ENCODE assay signal across 18 cellular contexts in genomic region chr7:42964849-42965805, GRCh38. TPM values are rescaled to one million over a fixed set of nuclear protein-coding genes. Genes with fewer than 3 reads are reported as not detected.
DNase-seq lines count a peak whose midpoint lies in the region; ATAC-seq and TF ChIP-seq lines count a peak whose summit lies in the region.
"Had no signal": no experiment of that assay in that cellular context is flagged by ENCODE, and none has a peak within 500 bp of the region (broad histone marks: within the 10 kb centered on the region; RNA-seq: fewer than 3 reads in every experiment).

No MANE protein-coding gene starts in this region.

- TF ChIP-seq POLR2A in sigmoid colon (IDR thresholded peaks at IDR 0.05) = no peak

- H3K9me3 ChIP-seq in SK-N-SH (no peaks in the 10 kb centered on the region), sigmoid colon (no peaks in the 10 kb centered on the region)
- H3K9me3 ChIP-seq: colonic mucosa, esophagus muscularis mucosa, suprapubic skin had no signal

- H4K20me1 ChIP-seq in SK-N-SH (ENCODE audit: insufficient read depth) (no peaks in the 10 kb centered on the region), KMS-11 (ENCODE audit: insufficient read depth) (no peaks in the 10 kb centered on the region)

- H3K27ac ChIP-seq in SK-N-SH (ENCODE audit: low read depth in 2 of 2, low read length in 1 of 2) (no peak overlapping the region), KMS-11 (no peak overlapping the region), sigmoid colon (peak overlapping the region; percentile 19 to 72 (median 68))
- H3K27ac ChIP-seq: colonic mucosa, skin epidermis, suprapubic skin had no signal

- TF ChIP-seq EP300 in SK-N-SH (IDR thresholded peaks at IDR 0.05; ENCODE audit: borderline replicate concordance in 1 of 2, low read depth in 1 of 2, low read length in 1 of 2) (no peak), sigmoid colon (IDR thresholded peaks at IDR 0.05) (peak in 3 of 4 donors; percentile 70 to 87 (median 74))

- no peak overlapping the region for H3K9ac ChIP-seq in SK-N-SH
- H3K9ac ChIP-seq in KMS-11 = no peak overlapping the region

- H3K4me3 ChIP-seq in SK-N-SH (ENCODE audit: low read depth in 2 of 2, low read length in 1 of 2) (no peak overlapping the region), KMS-11 (IDR thresholded peaks at IDR 0.05; ENCODE audit: insufficient read depth, low read depth, low read length) (no peak overlapping the region), fibroblast of mammary gland (ENCODE audit: control insufficient read depth, low read depth, low read length) (no peak overlapping the region), sigmoid colon (no peak overlapping the region)
- H3K4me3 ChIP-seq: colonic mucosa, esophagus muscularis mucosa, skin epidermis, suprapubic skin had no signal

- intact Hi-C loops in sigmoid colon (cut with DNase I) = no loop called here

- H3K79me2 ChIP-seq in SK-N-SH (ENCODE audit: insufficient read depth) = no peaks in the 10 kb centered on the region
- H3K79me2 ChIP-seq in KMS-11 (ENCODE audit: insufficient read depth, low read depth) = no peaks in the 10 kb centered on the region

- POLR2A ChIA-PET in SK-N-SH (lab: Yijun Ruan, JAX) = no interaction called here

- peaks cover 12% of the 10 kb centered on the region; the same call in 1 of the 2 replicates for H3K27me3 ChIP-seq in SK-N-SH (ENCODE audit: insufficient read depth)
- H3K27me3 ChIP-seq in KMS-11 (ENCODE audit: insufficient read depth, low read depth) = no peaks in the 10 kb centered on the region
- H3K27me3 ChIP-seq in sigmoid colon = no peaks in the 10 kb centered on the region
- H3K27me3 ChIP-seq: colonic mucosa, esophagus muscularis mucosa had no signal

- H2AFZ ChIP-seq in SK-N-SH (ENCODE audit: low read depth) = no peak overlapping the region
- no peak overlapping the region for H2AFZ ChIP-seq in KMS-11 (ENCODE audit: low read depth)

- ATAC-seq in SK-N-SH treated with all-trans-retinoic acid at 6 μM for 48 hours (peak; percentile 74), HG02678 (IDR thresholded peaks at IDR 0.05; ENCODE audit: unreplicated experiment) (no peak)
- ATAC-seq: CD8-positive, alpha-beta T cell; HCT116 had no signal

- DNase-seq in SK-N-SH (no peak), fibroblast of mammary gland (ENCODE audit: low read depth) (peak; percentile 68), sigmoid colon (peak; percentile 70), NCI-H226 (no peak)
- DNase-seq in activated effector memory CD4-positive, alpha-beta T cell treated with anti-CD3 and anti-CD28 coated beads, Interleukin-2, amount 50 U/mL, for 16 hours = no peak
- DNase-seq: 8988T; CD8-positive, alpha-beta T cell; colonic mucosa; GF-D8; NCI-H2029 treated with DMSO at 0.1 percent for 48 hours; SIG-M5 had no signal

- no peak for TF ChIP-seq RAD21 in SK-N-SH (IDR thresholded peaks at IDR 0.05; ENCODE audit: low read length)

- H3K4me1 ChIP-seq in SK-N-SH (ENCODE audit: control insufficient read depth in 1 of 2, insufficient read depth in 2 of 2, low read depth in 1 of 2, low read length in 1 of 2) (no peaks in the 10 kb centered on the region), KMS-11 (ENCODE audit: low read depth, poor library complexity, severe bottlenecking) (peaks cover 43% of the 10 kb centered on the region), sigmoid colon (peaks cover 0 to 24% (median 18%) of the 10 kb centered on the region in 4 donors)
- H3K4me1 ChIP-seq: colonic mucosa, suprapubic skin had no signal

- H3K36me3 ChIP-seq in SK-N-SH (replicated peaks in 1 of 2; ENCODE audit: control insufficient read depth in 1 of 2, insufficient read depth in 2 of 2, low read length in 1 of 2) (no peaks in the 10 kb centered on the region), KMS-11 (ENCODE audit: insufficient read depth) (no peaks in the 10 kb centered on the region), sigmoid colon (no peaks in the 10 kb centered on the region)
- H3K36me3 ChIP-seq: colonic mucosa, esophagus muscularis mucosa, suprapubic skin had no signal

- WGBS in SK-N-SH (ENCODE audit: low lambda C conversion rate) = 18% methylated on average over 6 of the region's 6 CpGs
- 60 to 63% methylated on average over 6 of the region's 6 CpGs for whole genome bisulfite sequencing in sigmoid colon, 2 donors

- TF ChIP-seq CTCF in SK-N-SH (IDR thresholded peaks at IDR 0.05) = no peak
- TF ChIP-seq CTCF in KMS-11 (conservative IDR thresholded peaks at IDR 0.05; ENCODE audit: low read depth, low read length) = no peak
- no peak for TF ChIP-seq CTCF in fibroblast of mammary gland (conservative IDR thresholded peaks at IDR 0.05; ENCODE audit: control insufficient read depth, insufficient read depth, low read depth, low read length)
- TF ChIP-seq CTCF in sigmoid colon (IDR thresholded peaks at IDR 0.05) = no peak

- no peaks in the 10 kb centered on the region for H3F3A ChIP-seq in SK-N-SH (replicated peaks; ENCODE audit: insufficient read depth)

- CTCF ChIA-PET in SK-N-SH (lab: Yijun Ruan, JAX) = interaction anchor here (1.1 to 1.7 kb wide), 2 partner anchors 23 to 1025 kb away, joined by 3 to 4 read pairs; no protein-coding TSS in a partner anchor

- H3K9me2 ChIP-seq in SK-N-SH = no peaks in the 10 kb centered on the region

- no peak overlapping the region for H3K4me2 ChIP-seq in SK-N-SH
- 0 out of 2 replicates have a peak overlapping the region, but pooled peaks have one; percentile 14 for H3K4me2 ChIP-seq in KMS-11

TF ChIP-seq in SK-N-SH treated with all-trans-retinoic acid at 6 μM for 48 hours, 23 proteins besides CTCF, POLR2A, EP300 and RAD21:
- TF ChIP-seq TOX (CRISPR knock-in tag; IDR thresholded peaks at IDR 0.05; ENCODE audit: borderline replicate concordance) (0 out of 2 replicates have a peak, but pooled peaks have one; percentile 21), CSDC2 (CRISPR knock-in tag; IDR thresholded peaks at IDR 0.05) (no peak)
TF ChIP-seq in SK-N-SH treated with all-trans-retinoic acid at 6 μM for 48 hours: peak in this region for 1.

TF ChIP-seq in SK-N-SH, 30 proteins besides CTCF, POLR2A, EP300 and RAD21:
- TF ChIP-seq NRF1 (IDR thresholded peaks at IDR 0.05; ENCODE audit: low read depth, low read length) (no peak), CHD2 (IDR thresholded peaks at IDR 0.05; ENCODE audit: low read length, partially characterized antibody) (no peak)

RNA-seq across cellular contexts. Expression of gene MRPL32, which starts 33.0 kb away (rescaled TPM):
- polyA plus RNA-seq in SK-N-SH (2012; rRNA removed) (73.1 and 87.5 TPM in 2 replicates), sigmoid colon (10 to 100 TPM; 42.6 to 69.6 (median 62.4) TPM)
- 82.4 and 97.0 TPM in 2 replicates for polyA plus RNA-seq in SK-N-SH (2012; cell fraction: cytosol; rRNA removed)
- polyA plus RNA-seq in SK-N-SH (2012; cell fraction: nucleus; rRNA removed) = 86.2 and 137 TPM in 2 replicates
- total RNA-seq in sigmoid colon = 10 to 100 TPM; 53.2 to 85.7 (median 68.4) TPM

RNA-seq across cellular contexts. Expression of gene PSMA2, which starts 33.2 kb away (rescaled TPM):
- polyA plus RNA-seq in SK-N-SH (2012; rRNA removed) = 101 and 132 TPM in 2 replicates
- polyA plus RNA-seq in SK-N-SH (2012; cell fraction: cytosol; rRNA removed) = 173 and 232 TPM in 2 replicates
- 30.5 and 55.1 TPM in 2 replicates for polyA plus RNA-seq in SK-N-SH (2012; cell fraction: nucleus; rRNA removed)
- 10 to 100 TPM; 39.1 to 81.3 (median 68.0) TPM for total RNA-seq in sigmoid colon
- 100 to 1,000 TPM; 133 to 171 (median 152) TPM for polyA plus RNA-seq in sigmoid colon

RNA-seq across cellular contexts. Expression of gene C7orf25, which starts 53.3 kb away (rescaled TPM):
- 6.1 and 7.8 TPM in 2 replicates for polyA plus RNA-seq in SK-N-SH (2012; rRNA removed)
- polyA plus RNA-seq in SK-N-SH (2012; cell fraction: cytosol; rRNA removed) = 9.1 and 11.6 TPM in 2 replicates
- 3.9 and 5.4 TPM in 2 replicates for polyA plus RNA-seq in SK-N-SH (2012; cell fraction: nucleus; rRNA removed)
- 10 to 100 TPM in 2 of 4 donors, 1 to 10 TPM in 2; 5.4 to 13.0 (median 8.9) TPM for total RNA-seq in sigmoid colon
- 1 to 10 TPM; 3.9 to 9.0 (median 5.3) TPM for polyA plus RNA-seq in sigmoid colon

Comparison
In these comparisons a context has a peak if more than half of its experiments do, and no peak if none do; other contexts are left out.
1. DNase-seq: peak in fibroblast of mammary gland (single experiment) and sigmoid colon (single experiment); none in SK-N-SH (single experiment), NCI-H226 (single experiment) and activated effector memory CD4-positive, alpha-beta T cell treated with anti-CD3 and anti-CD28 coated beads, Interleukin-2, amount 50 U/mL, for 16 hours (single experiment).
2. H3K27ac ChIP-seq: peak in sigmoid colon (4 of 4); none in SK-N-SH (0 of 2) and KMS-11 (single experiment).